Comparison of ENCODE assay signal across 9 cellular contexts in the genomic region with DNA sequence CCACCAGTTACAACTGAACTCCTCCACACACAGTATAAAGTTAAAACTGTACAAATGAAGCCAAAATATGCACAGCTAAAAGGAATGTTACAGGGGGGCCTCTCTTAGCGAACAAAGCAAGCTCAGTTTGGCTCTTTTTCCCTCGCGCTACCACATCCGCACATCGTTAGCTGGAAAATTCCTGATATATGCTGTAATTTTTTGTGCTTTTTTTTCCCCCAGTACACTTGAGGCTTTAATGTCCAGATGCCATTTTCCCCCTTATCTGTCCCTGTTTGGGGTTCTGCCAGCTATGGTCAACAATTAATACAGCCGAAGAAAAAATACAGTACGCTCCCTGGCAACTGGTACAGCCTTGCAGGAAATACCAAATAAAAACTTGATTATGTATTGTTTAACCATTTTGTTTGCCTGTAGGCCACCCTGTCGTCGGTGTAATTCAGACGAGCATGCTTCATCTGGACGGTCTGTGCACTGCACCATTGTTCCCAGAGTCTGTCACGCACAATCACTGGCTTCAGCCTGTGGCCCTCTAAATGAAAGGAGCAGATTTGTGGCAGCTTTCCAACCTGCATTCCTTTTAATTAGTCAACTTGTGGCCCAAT.
DNase-seq lines count a peak whose midpoint lies in the region; ATAC-seq and TF ChIP-seq lines count a peak whose summit lies in the region.
"Had no signal": no experiment of that assay in that cellular context is flagged by ENCODE, and none has a peak within 500 bp of the region (broad histone marks: within the 10 kb centered on the region; RNA-seq: fewer than 3 reads in every experiment).

No MANE protein-coding gene starts in this region.

- H3K4me1 ChIP-seq in right lobe of liver (peaks cover 0 to 43% (median 9%) of the 10 kb centered on the region in 4 donors), testis (no peaks in the 10 kb centered on the region)

- H3K9me3 ChIP-seq in right lobe of liver (no peaks in the 10 kb centered on the region), testis (no peaks in the 10 kb centered on the region), MG63 (no peaks in the 10 kb centered on the region)

- H3K4me3 ChIP-seq in right lobe of liver (no peak overlapping the region), testis (no peak overlapping the region), MG63 (no peak overlapping the region)

- ATAC-seq in right lobe of liver (peak in 2 of 4 donors; percentile 13 to 22), HG03039 (IDR thresholded peaks at IDR 0.05; ENCODE audit: unreplicated experiment) (no peak)
- ATAC-seq: activated CD4-positive, alpha-beta T cell treated with anti-CD3 and anti-CD28 coated beads for 36 hours had no signal

- peaks cover 3% of the 10 kb centered on the region for H3K9me3 Mint-ChIP-seq in chondrocyte (ENCODE audit: low read depth)

- H3K27ac Mint-ChIP-seq in chondrocyte (ENCODE audit: unreplicated experiment): peak overlapping the region; percentile 96
- H3K27ac Mint-ChIP-seq: activated CD4-positive, alpha-beta T cell treated with anti-CD3 and anti-CD28 coated beads for 36 hours had no signal

- peak; percentile 94 for DNase-seq in LHCN-M2 (ENCODE audit: low read depth)
- DNase-seq in chondrocyte (ENCODE audit: low spot score): no peak
- no peak for DNase-seq in right lobe of liver
- DNase-seq in testis: peak; percentile 28
- DNase-seq in MG63: no peak
- DNase-seq in NK-92 (lab: John Stamatoyannopoulos, UW; ENCODE audit: unreplicated experiment): no peak
- no peak for DNase-seq in NOMO-1 treated with DMSO at 0.1 percent for 48 hours (lab: John Stamatoyannopoulos, UW; ENCODE audit: unreplicated experiment)
- DNase-seq: activated CD4-positive, alpha-beta T cell treated with anti-CD3 and anti-CD28 coated beads for 36 hours had no signal

- 54% methylated on average over 12 of the region's 12 CpGs for WGBS in right lobe of liver (ENCODE audit: insufficient coverage, low coverage, low lambda C conversion rate, missing lambda C conversion rate)
- 29 to 40% methylated on average over 12 of the region's 12 CpGs for WGBS in testis, 2 donors

- H3K27me3 ChIP-seq in right lobe of liver (no peaks in the 10 kb centered on the region), testis (no peaks in the 10 kb centered on the region), MG63 (no peaks in the 10 kb centered on the region)

- TF ChIP-seq CTCF in chondrocyte (IDR thresholded peaks at IDR 0.05): peak; percentile 46
- TF ChIP-seq CTCF in right lobe of liver (IDR thresholded peaks at IDR 0.05): no peak
- TF ChIP-seq CTCF in testis (IDR thresholded peaks at IDR 0.05): no peak

- H3K36me3 ChIP-seq in right lobe of liver (no peaks in the 10 kb centered on the region), testis (ENCODE audit: low read depth, missing control alignments) (no peaks in the 10 kb centered on the region), MG63 (peaks cover 2% of the 10 kb centered on the region; the same call in 1 of the 2 replicates)

- H3K4me1 Mint-ChIP-seq in chondrocyte (ENCODE audit: low read depth): peaks cover 69% of the 10 kb centered on the region

- H3K27ac ChIP-seq in right lobe of liver: peak overlapping the region in 2 of 3 donors; percentile 33 to 35
- H3K27ac ChIP-seq in testis: no peak overlapping the region

- intact Hi-C loops in right lobe of liver (cut with DNase I): loop anchor here in 1 of 2 donors (10.0 kb wide), 1 partner anchor 136 kb away; a partner anchor contains a TSS
- intact Hi-C loops in testis (cut with DNase I; ENCODE audit: low total_unique reads): no loop called here

- no peak for TF ChIP-seq POLR2A in right lobe of liver (IDR thresholded peaks at IDR 0.05)
- TF ChIP-seq POLR2A in testis (IDR thresholded peaks at IDR 0.05): no peak

- H3K36me3 Mint-ChIP-seq in chondrocyte (ENCODE audit: low read depth): peaks cover 4% of the 10 kb centered on the region

- H3K4me3 Mint-ChIP-seq in chondrocyte (ENCODE audit: unreplicated experiment): peak overlapping the region; percentile 63
- H3K4me3 Mint-ChIP-seq: activated CD4-positive, alpha-beta T cell treated with anti-CD3 and anti-CD28 coated beads for 36 hours had no signal

- H3K27me3 Mint-ChIP-seq in chondrocyte (ENCODE audit: low read depth): no peaks in the 10 kb centered on the region
- H3K27me3 Mint-ChIP-seq: activated CD4-positive, alpha-beta T cell treated with anti-CD3 and anti-CD28 coated beads for 36 hours had no signal

Comparison
In these comparisons a context has a peak if more than half of its experiments do, and no peak if none do; other contexts are left out.
1. DNase-seq: peak in LHCN-M2 (single experiment) and testis (single experiment); none in chondrocyte (single experiment), right lobe of liver (0 of 3), MG63 (single experiment), NK-92 (single experiment) and NOMO-1 treated with DMSO at 0.1 percent for 48 hours (single experiment).
2. H3K27ac ChIP-seq: peak in right lobe of liver (2 of 3); none in testis (0 of 2).